ENCODE assay signal across 35 cellular contexts in the genomic region with DNA sequence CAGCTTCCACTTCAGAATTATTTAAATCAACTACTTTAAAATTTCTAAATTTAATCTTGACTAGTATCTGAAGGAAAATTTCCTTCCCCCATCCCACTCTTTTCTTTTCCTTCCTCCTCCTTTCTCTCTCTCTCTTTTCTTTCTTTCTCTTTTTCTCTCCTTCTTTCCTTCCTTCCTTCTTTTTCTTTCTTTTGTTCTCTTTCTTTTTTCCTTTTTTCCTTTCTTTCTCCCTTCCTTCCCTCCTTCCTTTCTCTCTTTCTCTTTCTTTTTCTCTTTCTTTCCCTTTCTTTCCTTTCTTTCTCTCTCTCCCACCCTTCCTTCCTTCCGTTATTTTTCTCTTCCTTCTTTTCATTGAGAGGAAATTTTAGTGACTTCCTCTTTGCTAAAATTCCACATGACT.
"Had no signal": no experiment of that assay in that cellular context is flagged by ENCODE, and none has a peak within 500 bp of the region (broad histone marks: within the 10 kb centered on the region; RNA-seq: fewer than 3 reads in every experiment).

No MANE protein-coding gene starts in this region.

- ATAC-seq: activated CD8-positive, alpha-beta T cell treated with anti-CD3 and anti-CD28 coated beads, Interleukin-2, amount 10 ng/mL, durations not matched to agents 7 days and 5 days; activated naive CD4-positive, alpha-beta T cell treated with anti-CD3 and anti-CD28 coated beads, Interleukin-2, amount 50 U/mL, for 72 hours; body of pancreas had no signal

- H3K4me3 ChIP-seq: adrenal gland, body of pancreas, breast epithelium, coronary artery, MG63, Peyer's patch, SJSA1 had no signal

- H3K4me1 Mint-ChIP-seq: activated CD4-positive, alpha-beta T cell treated with anti-CD3 and anti-CD28 coated beads, Interleukin-2, amount 10 ng/mL, durations not matched to agents 24 days and 14 days had no signal

- H3K27ac ChIP-seq: adrenal gland, body of pancreas, breast epithelium, coronary artery, Peyer's patch, SJSA1, VCaP had no signal

- H3K36me3 ChIP-seq: adrenal gland, breast epithelium, MG63, Peyer's patch, SJSA1 had no signal

- H3K27me3 Mint-ChIP-seq: activated CD4-positive, alpha-beta T cell treated with anti-CD3 and anti-CD28 coated beads, Interleukin-2, amount 10 ng/mL, durations not matched to agents 24 days and 14 days; activated T-cell treated with anti-CD3 and anti-CD28 coated beads, Interleukin-2, amount 50 U/mL, for 24 hours had no signal

- H3K4me3 Mint-ChIP-seq: activated CD4-positive, alpha-beta T cell treated with anti-CD3 and anti-CD28 coated beads, Interleukin-2, amount 10 ng/mL, durations not matched to agents 24 days and 14 days; activated CD8-positive, alpha-beta T cell treated with anti-CD3 and anti-CD28 coated beads, Interleukin-2, amount 10 ng/mL, durations not matched to agents 7 days and 5 days; activated T-cell treated with anti-CD3 and anti-CD28 coated beads, Interleukin-2, amount 50 U/mL, for 24 hours had no signal

- H3K36me3 Mint-ChIP-seq: activated naive CD4-positive, alpha-beta T cell treated with anti-CD3 and anti-CD28 coated beads, Interleukin-2, amount 50 U/mL, for 72 hours had no signal

- H3K9me3 ChIP-seq: adrenal gland, body of pancreas, breast epithelium, MG63 had no signal

- H3K27ac Mint-ChIP-seq: activated CD4-positive, alpha-beta T cell treated with anti-CD3 and anti-CD28 coated beads, Interleukin-2, amount 10 ng/mL, durations not matched to agents 24 days and 14 days; activated CD8-positive, alpha-beta T cell treated with anti-CD3 and anti-CD28 coated beads, Interleukin-2, amount 10 ng/mL, durations not matched to agents 7 days and 5 days; activated naive CD4-positive, alpha-beta T cell treated with anti-CD3 and anti-CD28 coated beads, Interleukin-2, amount 50 U/mL, for 72 hours; activated T-cell treated with anti-CD3 and anti-CD28 coated beads, Interleukin-2, amount 50 U/mL, for 24 hours; activated T-helper 2 cell treated with anti-CD3 and anti-CD28 coated beads, Interferon-gamma antibody, Interleukin-2, Interleukin-4, amounts not matched to agents 10 μg/mL and 5 μg/mL and 100 μg/mL, durations not matched to agents 14 hours and 24 hours and 36 hours had no signal

- H3K9me3 Mint-ChIP-seq: activated CD4-positive, alpha-beta T cell treated with anti-CD3 and anti-CD28 coated beads, Interleukin-2, amount 10 ng/mL, durations not matched to agents 24 days and 14 days had no signal

- FAIRE-seq: astrocyte had no signal

- DNase-seq: activated CD4-positive, alpha-beta T cell treated with anti-CD3 and anti-CD28 coated beads, Interleukin-2, amount 10 ng/mL, durations not matched to agents 24 days and 14 days; activated CD4-positive, alpha-beta T cell treated with anti-CD3 and anti-CD28 coated beads, Interleukin-2, amount 50 U/mL, for 48 hours; activated CD4-positive, CD25-positive, alpha-beta regulatory T cell; activated CD8-positive, alpha-beta T cell treated with anti-CD3 and anti-CD28 coated beads, Interleukin-2, amount 10 ng/mL, durations not matched to agents 7 days and 5 days; activated gamma-delta T cell; activated naive CD4-positive, alpha-beta T cell treated with Interleukin-2 at 50 U/mL for 16 hours; activated T-cell treated with anti-CD3 and anti-CD28 coated beads, Interleukin-2, amount 50 U/mL, for 24 hours; adrenal gland; body of pancreas; Kasumi-1; MG63; NCI-H1048; NCI-H1105 treated with DMSO at 0.1 percent for 48 hours; NCI-H1436; NCI-H1694; NCI-H1930; NCI-H2081 treated with DMSO at 0.1 percent for 48 hours; NCI-H510A; NCI-H526; NCI-H748 treated with DMSO at 0.1 percent for 48 hours; OCI-M1; Peyer's patch; RPMI8226; SHP77 treated with DMSO at 0.1 percent for 48 hours; SW 1271; T-helper 1 cell; T-helper 2 cell; T-helper 9 cell had no signal

- H3K4me1 ChIP-seq: body of pancreas, breast epithelium, Peyer's patch, SJSA1 had no signal

- H3K27me3 ChIP-seq: adrenal gland, body of pancreas, breast epithelium, MG63, Peyer's patch, SJSA1 had no signal
